In the genomic region with DNA sequence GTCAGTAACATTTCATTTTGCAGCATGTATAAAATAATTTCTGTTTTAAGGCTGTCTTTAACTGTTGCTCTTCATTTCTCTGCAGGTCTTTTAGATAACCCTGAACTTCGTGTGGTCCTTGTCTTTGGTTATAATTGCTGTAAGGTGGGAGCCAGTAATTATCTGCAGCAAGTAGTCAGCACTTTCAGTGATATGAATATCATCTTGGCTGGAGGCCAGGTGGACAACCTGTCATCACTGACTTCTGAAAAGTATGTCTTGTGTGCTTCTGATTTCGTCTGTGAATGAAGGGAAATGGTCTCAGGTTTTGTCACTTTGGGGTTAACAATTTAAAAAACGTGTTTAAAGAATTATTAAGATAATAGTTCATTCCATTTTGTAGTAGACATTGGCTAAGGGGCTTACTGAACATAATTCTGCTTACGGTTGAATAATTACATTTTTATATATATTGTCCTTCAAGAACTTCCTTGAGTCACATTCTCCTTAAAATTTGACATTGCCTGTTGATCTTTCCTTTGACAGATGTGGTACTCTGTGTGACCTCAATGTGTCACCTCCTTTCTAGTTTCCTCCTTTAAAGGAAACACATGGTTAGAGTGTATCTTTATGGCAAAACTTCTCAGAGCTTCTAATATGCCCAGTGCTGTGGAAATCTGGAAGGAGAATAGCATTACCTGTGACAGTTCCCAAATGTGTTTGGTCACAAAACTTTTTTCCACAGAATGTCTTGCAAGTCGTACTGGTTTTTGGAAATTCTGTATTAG, we compare ENCODE assay signal across 22 cellular contexts. TPM values are rescaled to one million over a fixed set of nuclear protein-coding genes. Genes with fewer than 3 reads are reported as not detected.
DNase-seq lines count a peak whose midpoint lies in the region; ATAC-seq and TF ChIP-seq lines count a peak whose summit lies in the region.
"Had no signal": no experiment of that assay in that cellular context is flagged by ENCODE, and none has a peak within 500 bp of the region (broad histone marks: within the 10 kb centered on the region; RNA-seq: fewer than 3 reads in every experiment).

No MANE protein-coding gene starts in this region.

- H3K4me1 Mint-ChIP-seq in endodermal cell, result peaks cover 35% of the 10 kb centered on the region

- no peak for ATAC-seq in HG03460 (IDR thresholded peaks at IDR 0.05; ENCODE audit: unreplicated experiment)
- ATAC-seq: left ventricle myocardium superior, right cardiac atrium had no signal

- no peak overlapping the region for H3K9ac ChIP-seq in endodermal cell (ENCODE audit: extremely low read depth, low read length, poor library complexity, severe bottlenecking)

- H3K27me3 ChIP-seq in endodermal cell (ENCODE audit: control insufficient read depth, insufficient read depth, low read length, poor library complexity, severe bottlenecking), result no peaks in the 10 kb centered on the region
- H3K27me3 ChIP-seq: BE2C, brain microvascular endothelial cell, transverse colon had no signal

- no peak overlapping the region for H3K4me3 ChIP-seq in choroid plexus epithelial cell (ENCODE audit: low read depth, low read length)
- H3K4me3 ChIP-seq in endodermal cell (ENCODE audit: low read length), result no peak overlapping the region
- H3K4me3 ChIP-seq: HAP-1, SK-N-MC, transverse colon had no signal

- H3K36me3 ChIP-seq in endodermal cell (ENCODE audit: control insufficient read depth, insufficient read depth, low read length), result peaks cover 66% of the 10 kb centered on the region

- peaks cover 15% of the 10 kb centered on the region for H3K9me3 ChIP-seq in endodermal cell (ENCODE audit: control insufficient read depth, low read length)
- H3K9me3 ChIP-seq: BE2C, HAP-1, transverse colon had no signal

- no peak overlapping the region for H3K4me3 Mint-ChIP-seq in endodermal cell
- H3K4me3 Mint-ChIP-seq: IgD-negative memory B cell had no signal

- H3K36me3 Mint-ChIP-seq in endodermal cell (ENCODE audit: low read depth), result peaks cover 43% of the 10 kb centered on the region

- no peaks in the 10 kb centered on the region for H3K9me3 Mint-ChIP-seq in endodermal cell
- H3K9me3 Mint-ChIP-seq: IgD-negative memory B cell had no signal

- H3K27ac ChIP-seq in endodermal cell (ENCODE audit: low read depth, low read length), result no peak overlapping the region
- H3K27ac ChIP-seq: brain microvascular endothelial cell, SK-N-MC, transverse colon had no signal

- DNase-seq in NCI-H1417 (lab: John Stamatoyannopoulos, UW) (peak in 2 of 3 experiments; percentile 7 to 76), NCI-H1417 treated with DMSO at 0.1 percent for 48 hours (lab: John Stamatoyannopoulos, UW) (no peak), COR-L47 (lab: John Stamatoyannopoulos, UW) (peak; percentile 53), NCI-H2227 (lab: John Stamatoyannopoulos, UW; ENCODE audit: unreplicated experiment) (peak; percentile 44), choroid plexus epithelial cell (ENCODE audit: low read depth) (peak; percentile 32), mesenteric fat pad (ENCODE audit: low spot score) (no peak), endodermal cell (no peak)
- DNase-seq: 8988T; activated CD4-positive, CD25-positive, alpha-beta regulatory T cell treated with anti-CD3 and anti-CD28 coated beads, Interleukin-2, amount 50 U/mL, for 72 hours; activated naive CD4-positive, alpha-beta T cell treated with anti-CD3 and anti-CD28 coated beads, Interleukin-2, amount 50 U/mL, for 16 hours; BE2C; brain microvascular endothelial cell; left ventricle myocardium superior; right cardiac atrium; stimulated activated CD4-positive, alpha-beta T cell treated with anti-CD3 and anti-CD28 coated beads, Interleukin-15, amount 100 ng/mL, for 24 hours; stimulated activated naive CD4-positive, alpha-beta T cell treated with Interleukin-2 at 50 U/mL for 16 hours; T1000; transverse colon had no signal

- no peaks in the 10 kb centered on the region for H3K4me1 ChIP-seq in endodermal cell (ENCODE audit: control insufficient read depth, insufficient read depth, low read length)
- H3K4me1 ChIP-seq: BE2C, transverse colon had no signal

- no peak overlapping the region for H3K27ac Mint-ChIP-seq in endodermal cell

- WGBS in endodermal cell (ENCODE audit: insufficient coverage in 1 of 2, insufficient read length in 1 of 2), 2 experiments, result 89 to 100% methylated on average over 1 to 5 of the region's 5 CpGs

- no peak for TF ChIP-seq CTCF in choroid plexus epithelial cell (conservative IDR thresholded peaks at IDR 0.05; ENCODE audit: low read depth, low read length)
- TF ChIP-seq CTCF in endodermal cell (conservative IDR thresholded peaks at IDR 0.05), result no peak

- H3K27me3 Mint-ChIP-seq in endodermal cell (ENCODE audit: insufficient read depth), result no peaks in the 10 kb centered on the region
- H3K27me3 Mint-ChIP-seq: IgD-negative memory B cell had no signal

RNA-seq across cellular contexts. Expression of a gene that starts 26.3 kb away (rescaled TPM):
- total RNA-seq in mesenteric fat pad (18.3 TPM), endodermal cell (10 to 100 TPM; 47.6 to 48.1 TPM)
- 45.2 TPM for polyA plus RNA-seq in endodermal cell (2013, experiment 1 of 2)
- polyA plus RNA-seq in endodermal cell (2013, experiment 2 of 2), result 38.8 TPM

Comparison
In these comparisons a context has a peak if more than half of its experiments do, and no peak if none do; other contexts are left out.
1. DNase-seq: peak in NCI-H1417 (2 of 3), COR-L47 (single experiment), NCI-H2227 (single experiment) and choroid plexus epithelial cell (single experiment); none in NCI-H1417 treated with DMSO at 0.1 percent for 48 hours (single experiment), mesenteric fat pad (single experiment) and endodermal cell (single experiment).